In the genomic region with DNA sequence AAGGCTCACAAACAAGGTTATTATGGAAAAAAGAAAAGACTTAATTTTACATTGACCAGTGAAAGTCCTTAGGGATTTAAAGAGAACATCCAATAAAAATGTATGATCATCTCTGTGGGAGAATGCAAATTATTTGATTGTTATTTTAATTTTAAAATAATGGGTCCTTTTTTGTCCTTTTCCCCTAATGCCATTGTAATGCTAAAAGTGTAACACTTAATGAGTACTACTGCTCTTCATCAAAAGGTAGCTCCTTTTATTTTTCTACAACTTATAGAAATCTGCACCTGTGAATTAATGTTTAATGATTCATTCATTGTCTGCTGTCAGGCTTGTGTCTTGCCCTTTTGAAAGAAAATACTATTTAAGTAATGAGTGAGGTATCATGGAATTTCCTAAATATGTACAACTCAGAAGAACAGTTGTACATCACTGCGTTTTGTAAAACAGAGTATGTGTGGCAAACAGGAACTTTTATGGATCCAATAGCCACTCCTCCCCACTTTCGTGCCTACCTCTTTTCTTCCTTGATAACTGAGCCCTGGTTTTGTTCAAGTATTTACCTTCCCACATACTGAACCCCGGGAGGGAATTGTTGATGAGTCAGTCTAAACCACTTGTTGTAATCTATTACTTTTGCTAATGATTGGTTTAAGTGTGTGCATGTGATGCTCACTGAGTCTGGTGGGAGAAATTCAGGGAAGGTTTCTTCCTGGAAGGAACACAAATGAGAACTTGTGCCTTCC, we compare ENCODE assay signal across 1 cellular context.
TF ChIP-seq lines count a peak whose summit lies in the region.

No MANE protein-coding gene starts in this region.

TF ChIP-seq in A549, 52 proteins besides CTCF, POLR2A, EP300 and RAD21 (continued from another document):
- TF ChIP-seq, protein P1, sequence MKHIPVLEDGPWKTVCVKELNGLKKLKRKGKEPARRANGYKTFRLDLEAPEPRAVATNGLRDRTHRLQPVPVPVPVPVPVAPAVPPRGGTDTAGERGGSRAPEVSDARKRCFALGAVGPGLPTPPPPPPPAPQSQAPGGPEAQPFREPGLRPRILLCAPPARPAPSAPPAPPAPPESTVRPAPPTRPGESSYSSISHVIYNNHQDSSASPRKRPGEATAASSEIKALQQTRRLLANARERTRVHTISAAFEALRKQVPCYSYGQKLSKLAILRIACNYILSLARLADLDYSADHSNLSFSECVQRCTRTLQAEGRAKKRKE (CRISPR knock-in tag; IDR thresholded peaks at IDR 0.05; ENCODE audit: low read depth): no peak
